Comparison of ENCODE assay signal across 1 cellular context in the genomic region with DNA sequence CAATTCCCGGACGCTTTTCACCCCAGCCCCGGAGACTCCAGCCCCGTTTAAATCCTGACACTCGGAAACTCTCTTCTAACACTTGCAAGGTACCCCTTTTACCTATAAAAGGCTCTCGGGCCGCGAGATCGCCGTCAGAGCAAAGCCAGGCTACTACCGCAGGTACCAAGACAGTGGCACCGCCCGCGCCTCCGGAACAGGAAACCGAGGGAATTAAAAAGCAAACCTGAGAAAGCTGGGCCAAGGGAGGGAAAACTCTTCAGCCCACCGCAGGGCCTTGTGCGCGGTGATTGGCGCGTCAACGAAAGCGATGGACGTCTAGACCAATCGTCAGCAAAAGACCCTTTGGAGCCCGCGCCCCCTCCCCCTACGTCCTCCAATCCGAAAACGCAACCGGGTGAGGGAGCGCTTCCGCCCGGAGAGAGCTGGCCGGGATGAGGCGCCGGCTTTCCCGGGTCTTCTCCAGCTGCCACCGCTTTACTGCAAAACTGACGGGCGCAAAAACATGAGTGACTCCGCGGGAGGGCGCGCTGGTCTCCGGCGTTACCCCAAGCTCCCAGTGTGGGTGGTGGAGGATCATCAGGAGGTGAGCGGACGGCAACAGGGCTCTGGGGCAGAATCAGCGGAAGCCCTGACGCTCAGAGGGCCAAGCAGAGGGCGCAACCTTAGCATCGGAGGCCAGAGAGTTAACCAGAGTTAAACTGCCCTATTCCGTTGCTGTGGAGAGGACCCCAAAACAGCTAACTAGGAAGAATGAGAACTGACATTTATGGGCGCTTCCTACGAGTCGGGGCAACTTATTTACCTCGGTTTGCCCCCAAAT.
TF ChIP-seq lines count a peak whose summit lies in the region.

Gene C5orf22 (plus strand): TSS at position 414 of the 823 bp plus-strand sequence. CDS start 92 bp downstream, at position 506.
A gene with protein sequence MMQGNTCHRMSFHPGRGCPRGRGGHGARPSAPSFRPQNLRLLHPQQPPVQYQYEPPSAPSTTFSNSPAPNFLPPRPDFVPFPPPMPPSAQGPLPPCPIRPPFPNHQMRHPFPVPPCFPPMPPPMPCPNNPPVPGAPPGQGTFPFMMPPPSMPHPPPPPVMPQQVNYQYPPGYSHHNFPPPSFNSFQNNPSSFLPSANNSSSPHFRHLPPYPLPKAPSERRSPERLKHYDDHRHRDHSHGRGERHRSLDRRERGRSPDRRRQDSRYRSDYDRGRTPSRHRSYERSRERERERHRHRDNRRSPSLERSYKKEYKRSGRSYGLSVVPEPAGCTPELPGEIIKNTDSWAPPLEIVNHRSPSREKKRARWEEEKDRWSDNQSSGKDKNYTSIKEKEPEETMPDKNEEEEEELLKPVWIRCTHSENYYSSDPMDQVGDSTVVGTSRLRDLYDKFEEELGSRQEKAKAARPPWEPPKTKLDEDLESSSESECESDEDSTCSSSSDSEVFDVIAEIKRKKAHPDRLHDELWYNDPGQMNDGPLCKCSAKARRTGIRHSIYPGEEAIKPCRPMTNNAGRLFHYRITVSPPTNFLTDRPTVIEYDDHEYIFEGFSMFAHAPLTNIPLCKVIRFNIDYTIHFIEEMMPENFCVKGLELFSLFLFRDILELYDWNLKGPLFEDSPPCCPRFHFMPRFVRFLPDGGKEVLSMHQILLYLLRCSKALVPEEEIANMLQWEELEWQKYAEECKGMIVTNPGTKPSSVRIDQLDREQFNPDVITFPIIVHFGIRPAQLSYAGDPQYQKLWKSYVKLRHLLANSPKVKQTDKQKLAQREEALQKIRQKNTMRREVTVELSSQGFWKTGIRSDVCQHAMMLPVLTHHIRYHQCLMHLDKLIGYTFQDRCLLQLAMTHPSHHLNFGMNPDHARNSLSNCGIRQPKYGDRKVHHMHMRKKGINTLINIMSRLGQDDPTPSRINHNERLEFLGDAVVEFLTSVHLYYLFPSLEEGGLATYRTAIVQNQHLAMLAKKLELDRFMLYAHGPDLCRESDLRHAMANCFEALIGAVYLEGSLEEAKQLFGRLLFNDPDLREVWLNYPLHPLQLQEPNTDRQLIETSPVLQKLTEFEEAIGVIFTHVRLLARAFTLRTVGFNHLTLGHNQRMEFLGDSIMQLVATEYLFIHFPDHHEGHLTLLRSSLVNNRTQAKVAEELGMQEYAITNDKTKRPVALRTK (N-terminal part only) (minus strand): TSS at position 206 of the 823 bp plus-strand sequence. CDS start 3,034 bp downstream, outside the sequence.

TF ChIP-seq in K562, 482 proteins besides CTCF, POLR2A, EP300 and RAD21 (continued from another document and continues in another):
- TF ChIP-seq, protein P1, sequence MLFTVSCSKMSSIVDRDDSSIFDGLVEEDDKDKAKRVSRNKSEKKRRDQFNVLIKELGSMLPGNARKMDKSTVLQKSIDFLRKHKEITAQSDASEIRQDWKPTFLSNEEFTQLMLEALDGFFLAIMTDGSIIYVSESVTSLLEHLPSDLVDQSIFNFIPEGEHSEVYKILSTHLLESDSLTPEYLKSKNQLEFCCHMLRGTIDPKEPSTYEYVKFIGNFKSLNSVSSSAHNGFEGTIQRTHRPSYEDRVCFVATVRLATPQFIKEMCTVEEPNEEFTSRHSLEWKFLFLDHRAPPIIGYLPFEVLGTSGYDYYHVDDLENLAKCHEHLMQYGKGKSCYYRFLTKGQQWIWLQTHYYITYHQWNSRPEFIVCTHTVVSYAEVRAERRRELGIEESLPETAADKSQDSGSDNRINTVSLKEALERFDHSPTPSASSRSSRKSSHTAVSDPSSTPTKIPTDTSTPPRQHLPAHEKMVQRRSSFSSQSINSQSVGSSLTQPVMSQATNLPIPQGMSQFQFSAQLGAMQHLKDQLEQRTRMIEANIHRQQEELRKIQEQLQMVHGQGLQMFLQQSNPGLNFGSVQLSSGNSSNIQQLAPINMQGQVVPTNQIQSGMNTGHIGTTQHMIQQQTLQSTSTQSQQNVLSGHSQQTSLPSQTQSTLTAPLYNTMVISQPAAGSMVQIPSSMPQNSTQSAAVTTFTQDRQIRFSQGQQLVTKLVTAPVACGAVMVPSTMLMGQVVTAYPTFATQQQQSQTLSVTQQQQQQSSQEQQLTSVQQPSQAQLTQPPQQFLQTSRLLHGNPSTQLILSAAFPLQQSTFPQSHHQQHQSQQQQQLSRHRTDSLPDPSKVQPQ (CRISPR knock-in tag; IDR thresholded peaks at IDR 0.05; ENCODE audit: borderline replicate concordance) = no peak
- TF ChIP-seq ZFP36 (IDR thresholded peaks at IDR 0.05; ENCODE audit: low read depth, low read length, partially characterized antibody) (no peak), ZNF561 (CRISPR knock-in tag; conservative IDR thresholded peaks at IDR 0.05) (no peak), HDAC2 (IDR thresholded peaks at IDR 0.05) (no peak), ASH1L (IDR thresholded peaks at IDR 0.05; ENCODE audit: borderline replicate concordance, low read depth, partially characterized antibody) (peak; percentile 97), ZNF311 (CRISPR knock-in tag; IDR thresholded peaks at IDR 0.05) (no peak), SAP30 (IDR thresholded peaks at IDR 0.05; ENCODE audit: borderline replicate concordance, insufficient read depth, low read depth, low read length, poor library complexity, severe bottlenecking) (no peak), TGIF2 (CRISPR knock-in tag; IDR thresholded peaks at IDR 0.05) (0 out of 2 replicates have a peak, but pooled peaks have one; percentile 38), SRSF9 (IDR thresholded peaks at IDR 0.05; ENCODE audit: borderline replicate concordance, low read depth, low read length) (no peak), SOX6 (IDR thresholded peaks at IDR 0.05) (peak; percentile 31; the same call in 1 of the 2 replicates), POLR2G (IDR thresholded peaks at IDR 0.05; ENCODE audit: low read depth, low read length) (peak; percentile 91), RB1 (IDR thresholded peaks at IDR 0.05; ENCODE audit: low read depth) (peak; percentile 88), ZNF316 (IDR thresholded peaks at IDR 0.05) (peak; percentile 54), ZNF780A (CRISPR knock-in tag; IDR thresholded peaks at IDR 0.05) (0 out of 2 replicates have a peak, but pooled peaks have one; percentile 22), NCOA2 (IDR thresholded peaks at IDR 0.05; ENCODE audit: partially characterized antibody in 2 of 2) (no peak), ZNF431 (CRISPR knock-in tag; IDR thresholded peaks at IDR 0.05) (0 out of 2 replicates have a peak, but pooled peaks have one; percentile 30), HINFP (tag; conservative IDR thresholded peaks at IDR 0.05; ENCODE audit: low read depth) (no peak), SIRT6 (IDR thresholded peaks at IDR 0.05; ENCODE audit: low read depth, low read length) (no peak), HNRNPUL1 (IDR thresholded peaks at IDR 0.05; ENCODE audit: low read length) (no peak), ZKSCAN1 (IDR thresholded peaks at IDR 0.05; ENCODE audit: low read depth, low read length) (no peak)
- TF ChIP-seq, protein P2, sequence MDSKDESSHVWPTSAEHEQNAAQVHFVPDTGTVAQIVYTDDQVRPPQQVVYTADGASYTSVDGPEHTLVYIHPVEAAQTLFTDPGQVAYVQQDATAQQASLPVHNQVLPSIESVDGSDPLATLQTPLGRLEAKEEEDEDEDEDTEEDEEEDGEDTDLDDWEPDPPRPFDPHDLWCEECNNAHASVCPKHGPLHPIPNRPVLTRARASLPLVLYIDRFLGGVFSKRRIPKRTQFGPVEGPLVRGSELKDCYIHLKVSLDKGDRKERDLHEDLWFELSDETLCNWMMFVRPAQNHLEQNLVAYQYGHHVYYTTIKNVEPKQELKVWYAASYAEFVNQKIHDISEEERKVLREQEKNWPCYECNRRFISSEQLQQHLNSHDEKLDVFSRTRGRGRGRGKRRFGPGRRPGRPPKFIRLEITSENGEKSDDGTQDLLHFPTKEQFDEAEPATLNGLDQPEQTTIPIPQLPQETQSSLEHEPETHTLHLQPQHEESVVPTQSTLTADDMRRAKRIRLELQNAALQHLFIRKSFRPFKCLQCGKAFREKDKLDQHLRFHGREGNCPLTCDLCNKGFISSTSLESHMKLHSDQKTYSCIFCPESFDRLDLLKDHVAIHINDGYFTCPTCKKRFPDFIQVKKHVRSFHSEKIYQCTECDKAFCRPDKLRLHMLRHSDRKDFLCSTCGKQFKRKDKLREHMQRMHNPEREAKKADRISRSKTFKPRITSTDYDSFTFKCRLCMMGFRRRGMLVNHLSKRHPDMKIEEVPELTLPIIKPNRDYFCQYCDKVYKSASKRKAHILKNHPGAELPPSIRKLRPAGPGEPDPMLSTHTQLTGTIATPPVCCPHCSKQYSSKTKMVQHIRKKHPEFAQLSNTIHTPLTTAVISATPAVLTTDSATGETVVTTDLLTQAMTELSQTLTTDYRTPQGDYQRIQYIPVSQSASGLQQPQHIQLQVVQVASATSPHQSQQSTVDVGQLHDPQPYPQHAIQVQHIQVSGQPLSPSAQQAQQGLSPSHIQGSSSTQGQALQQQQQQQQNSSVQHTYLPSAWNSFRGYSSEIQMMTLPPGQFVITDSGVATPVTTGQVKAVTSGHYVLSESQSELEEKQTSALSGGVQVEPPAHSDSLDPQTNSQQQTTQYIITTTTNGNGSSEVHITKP (IDR thresholded peaks at IDR 0.05; ENCODE audit: partially characterized antibody) = peak; percentile 42
- TF ChIP-seq, protein P3, sequence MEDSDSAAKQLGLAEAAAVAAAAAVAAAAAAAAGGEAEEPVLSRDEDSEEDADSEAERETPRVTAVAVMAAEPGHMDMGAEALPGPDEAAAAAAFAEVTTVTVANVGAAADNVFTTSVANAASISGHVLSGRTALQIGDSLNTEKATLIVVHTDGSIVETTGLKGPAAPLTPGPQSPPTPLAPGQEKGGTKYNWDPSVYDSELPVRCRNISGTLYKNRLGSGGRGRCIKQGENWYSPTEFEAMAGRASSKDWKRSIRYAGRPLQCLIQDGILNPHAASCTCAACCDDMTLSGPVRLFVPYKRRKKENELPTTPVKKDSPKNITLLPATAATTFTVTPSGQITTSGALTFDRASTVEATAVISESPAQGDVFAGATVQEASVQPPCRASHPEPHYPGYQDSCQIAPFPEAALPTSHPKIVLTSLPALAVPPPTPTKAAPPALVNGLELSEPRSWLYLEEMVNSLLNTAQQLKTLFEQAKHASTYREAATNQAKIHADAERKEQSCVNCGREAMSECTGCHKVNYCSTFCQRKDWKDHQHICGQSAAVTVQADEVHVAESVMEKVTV (CRISPR knock-in tag; IDR thresholded peaks at IDR 0.05) = no peak
- TF ChIP-seq, protein P4, sequence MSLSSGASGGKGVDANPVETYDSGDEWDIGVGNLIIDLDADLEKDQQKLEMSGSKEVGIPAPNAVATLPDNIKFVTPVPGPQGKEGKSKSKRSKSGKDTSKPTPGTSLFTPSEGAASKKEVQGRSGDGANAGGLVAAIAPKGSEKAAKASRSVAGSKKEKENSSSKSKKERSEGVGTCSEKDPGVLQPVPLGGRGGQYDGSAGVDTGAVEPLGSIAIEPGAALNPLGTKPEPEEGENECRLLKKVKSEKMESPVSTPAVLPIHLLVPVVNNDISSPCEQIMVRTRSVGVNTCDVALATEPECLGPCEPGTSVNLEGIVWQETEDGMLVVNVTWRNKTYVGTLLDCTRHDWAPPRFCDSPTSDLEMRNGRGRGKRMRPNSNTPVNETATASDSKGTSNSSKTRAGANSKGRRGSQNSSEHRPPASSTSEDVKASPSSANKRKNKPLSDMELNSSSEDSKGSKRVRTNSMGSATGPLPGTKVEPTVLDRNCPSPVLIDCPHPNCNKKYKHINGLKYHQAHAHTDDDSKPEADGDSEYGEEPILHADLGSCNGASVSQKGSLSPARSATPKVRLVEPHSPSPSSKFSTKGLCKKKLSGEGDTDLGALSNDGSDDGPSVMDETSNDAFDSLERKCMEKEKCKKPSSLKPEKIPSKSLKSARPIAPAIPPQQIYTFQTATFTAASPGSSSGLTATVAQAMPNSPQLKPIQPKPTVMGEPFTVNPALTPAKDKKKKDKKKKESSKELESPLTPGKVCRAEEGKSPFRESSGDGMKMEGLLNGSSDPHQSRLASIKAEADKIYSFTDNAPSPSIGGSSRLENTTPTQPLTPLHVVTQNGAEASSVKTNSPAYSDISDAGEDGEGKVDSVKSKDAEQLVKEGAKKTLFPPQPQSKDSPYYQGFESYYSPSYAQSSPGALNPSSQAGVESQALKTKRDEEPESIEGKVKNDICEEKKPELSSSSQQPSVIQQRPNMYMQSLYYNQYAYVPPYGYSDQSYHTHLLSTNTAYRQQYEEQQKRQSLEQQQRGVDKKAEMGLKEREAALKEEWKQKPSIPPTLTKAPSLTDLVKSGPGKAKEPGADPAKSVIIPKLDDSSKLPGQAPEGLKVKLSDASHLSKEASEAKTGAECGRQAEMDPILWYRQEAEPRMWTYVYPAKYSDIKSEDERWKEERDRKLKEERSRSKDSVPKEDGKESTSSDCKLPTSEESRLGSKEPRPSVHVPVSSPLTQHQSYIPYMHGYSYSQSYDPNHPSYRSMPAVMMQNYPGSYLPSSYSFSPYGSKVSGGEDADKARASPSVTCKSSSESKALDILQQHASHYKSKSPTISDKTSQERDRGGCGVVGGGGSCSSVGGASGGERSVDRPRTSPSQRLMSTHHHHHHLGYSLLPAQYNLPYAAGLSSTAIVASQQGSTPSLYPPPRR (CRISPR knock-in tag; IDR thresholded peaks at IDR 0.05; ENCODE audit: borderline replicate concordance) = no peak
- TF ChIP-seq, protein P5, sequence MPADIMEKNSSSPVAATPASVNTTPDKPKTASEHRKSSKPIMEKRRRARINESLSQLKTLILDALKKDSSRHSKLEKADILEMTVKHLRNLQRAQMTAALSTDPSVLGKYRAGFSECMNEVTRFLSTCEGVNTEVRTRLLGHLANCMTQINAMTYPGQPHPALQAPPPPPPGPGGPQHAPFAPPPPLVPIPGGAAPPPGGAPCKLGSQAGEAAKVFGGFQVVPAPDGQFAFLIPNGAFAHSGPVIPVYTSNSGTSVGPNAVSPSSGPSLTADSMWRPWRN (IDR thresholded peaks at IDR 0.05; ENCODE audit: low read depth) = no peak
- TF ChIP-seq, protein P6, sequence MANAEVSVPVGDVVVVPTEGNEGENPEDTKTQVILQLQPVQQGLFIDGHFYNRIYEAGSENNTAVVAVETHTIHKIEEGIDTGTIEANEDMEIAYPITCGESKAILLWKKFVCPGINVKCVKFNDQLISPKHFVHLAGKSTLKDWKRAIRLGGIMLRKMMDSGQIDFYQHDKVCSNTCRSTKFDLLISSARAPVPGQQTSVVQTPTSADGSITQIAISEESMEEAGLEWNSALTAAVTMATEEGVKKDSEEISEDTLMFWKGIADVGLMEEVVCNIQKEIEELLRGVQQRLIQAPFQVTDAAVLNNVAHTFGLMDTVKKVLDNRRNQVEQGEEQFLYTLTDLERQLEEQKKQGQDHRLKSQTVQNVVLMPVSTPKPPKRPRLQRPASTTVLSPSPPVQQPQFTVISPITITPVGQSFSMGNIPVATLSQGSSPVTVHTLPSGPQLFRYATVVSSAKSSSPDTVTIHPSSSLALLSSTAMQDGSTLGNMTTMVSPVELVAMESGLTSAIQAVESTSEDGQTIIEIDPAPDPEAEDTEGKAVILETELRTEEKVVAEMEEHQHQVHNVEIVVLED (CRISPR knock-in tag; IDR thresholded peaks at IDR 0.05) = no peak
- TF ChIP-seq, protein P7, sequence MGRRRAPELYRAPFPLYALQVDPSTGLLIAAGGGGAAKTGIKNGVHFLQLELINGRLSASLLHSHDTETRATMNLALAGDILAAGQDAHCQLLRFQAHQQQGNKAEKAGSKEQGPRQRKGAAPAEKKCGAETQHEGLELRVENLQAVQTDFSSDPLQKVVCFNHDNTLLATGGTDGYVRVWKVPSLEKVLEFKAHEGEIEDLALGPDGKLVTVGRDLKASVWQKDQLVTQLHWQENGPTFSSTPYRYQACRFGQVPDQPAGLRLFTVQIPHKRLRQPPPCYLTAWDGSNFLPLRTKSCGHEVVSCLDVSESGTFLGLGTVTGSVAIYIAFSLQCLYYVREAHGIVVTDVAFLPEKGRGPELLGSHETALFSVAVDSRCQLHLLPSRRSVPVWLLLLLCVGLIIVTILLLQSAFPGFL (CRISPR knock-in tag; IDR thresholded peaks at IDR 0.05) = no peak
